In the genomic region with DNA sequence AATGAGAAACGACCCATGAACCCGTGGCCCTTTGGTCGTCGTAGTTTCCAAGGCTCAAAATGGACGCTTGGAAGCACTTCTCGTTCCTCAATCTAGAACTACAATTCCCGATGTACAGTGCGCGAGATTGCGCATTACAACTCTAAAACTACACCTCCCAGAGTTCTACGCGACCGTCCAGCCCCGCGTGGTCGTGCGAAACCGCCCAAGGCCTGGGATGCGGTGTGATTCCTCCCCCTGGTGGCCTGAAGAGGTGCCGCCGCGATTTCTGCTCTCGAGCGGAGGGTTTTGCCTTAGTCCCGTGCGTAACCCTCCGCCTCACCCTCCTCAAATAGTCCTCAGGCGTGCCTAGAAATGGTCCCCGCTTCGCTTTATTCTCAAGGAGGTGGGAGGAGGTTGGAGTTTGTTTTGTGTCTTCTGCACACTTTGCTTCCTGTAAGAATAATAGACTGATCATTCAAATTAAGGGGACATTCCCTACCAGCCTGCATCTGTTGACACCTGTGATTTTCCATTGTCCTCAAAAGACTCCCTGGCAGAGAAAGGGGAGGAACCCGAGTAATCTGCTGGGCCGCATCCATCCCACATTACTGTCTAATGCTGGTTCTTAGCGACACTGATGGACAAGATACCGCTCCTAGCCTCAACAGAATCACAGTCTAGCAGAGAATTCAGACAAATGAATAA, we compare ENCODE assay signal across 1 cellular context.
TF ChIP-seq lines count a peak whose summit lies in the region.

No MANE protein-coding gene starts in this region.

TF ChIP-seq in HepG2, 621 proteins besides CTCF, POLR2A, EP300 and RAD21 (continued from another document and continues in another):
- TF ChIP-seq HNF4G (IDR thresholded peaks at IDR 0.05; ENCODE audit: borderline replicate concordance, low read depth, low read length) (peak; percentile 17; the same call in 1 of the 2 replicates), HNF4G (CRISPR knock-in tag; IDR thresholded peaks at IDR 0.05; ENCODE audit: borderline replicate concordance, low read depth) (peak; percentile 27; the same call in 1 of the 2 replicates), KDM2A (CRISPR knock-in tag; IDR thresholded peaks at IDR 0.05; ENCODE audit: borderline replicate concordance, low read depth) (peak; percentile 99; the same call in 1 of the 2 replicates), ZNF550 (CRISPR knock-in tag; IDR thresholded peaks at IDR 0.05; ENCODE audit: borderline replicate concordance) (no peak), FLYWCH1 (CRISPR knock-in tag; IDR thresholded peaks at IDR 0.05) (no peak), PPARG (CRISPR knock-in tag; conservative IDR thresholded peaks at IDR 0.05) (0 out of 2 replicates have a peak, but pooled peaks have one; percentile 18), ELF1 (CRISPR knock-in tag; IDR thresholded peaks at IDR 0.05) (peak; percentile 90), GABPA (IDR thresholded peaks at IDR 0.05; ENCODE audit: low read depth, low read length) (peak; percentile 57; the same call in 1 of the 2 replicates), GABPA (CRISPR knock-in tag; IDR thresholded peaks at IDR 0.05; ENCODE audit: low read depth) (peak; percentile 96), SYNCRIP (IDR thresholded peaks at IDR 0.05; ENCODE audit: insufficient read depth, low read depth, low read length) (no peak), MED1 (CRISPR knock-in tag; IDR thresholded peaks at IDR 0.05) (peak; percentile 90), NAIF1 (CRISPR knock-in tag; IDR thresholded peaks at IDR 0.05; ENCODE audit: borderline replicate concordance) (peak; percentile 18), KDM6A (CRISPR knock-in tag; IDR thresholded peaks at IDR 0.05; ENCODE audit: low read depth) (0 out of 2 replicates have a peak, but pooled peaks have one; percentile 25), ZNF547 (CRISPR knock-in tag; IDR thresholded peaks at IDR 0.05) (0 out of 2 replicates have a peak, but pooled peaks have one; percentile 56), THAP11 (CRISPR knock-in tag; IDR thresholded peaks at IDR 0.05) (peak; percentile 100), ZNF746 (CRISPR knock-in tag; IDR thresholded peaks at IDR 0.05) (0 out of 2 replicates have a peak, but pooled peaks have one; percentile 32), ZNF546 (CRISPR knock-in tag; conservative IDR thresholded peaks at IDR 0.05) (peak; percentile 89; the same call in 1 of the 2 replicates), SALL1 (CRISPR knock-in tag; IDR thresholded peaks at IDR 0.05) (peak; percentile 87), ZNF749 (CRISPR knock-in tag; IDR thresholded peaks at IDR 0.05; ENCODE audit: borderline replicate concordance) (0 out of 2 replicates have a peak, but pooled peaks have one; percentile 62), TBX3 (IDR thresholded peaks at IDR 0.05; ENCODE audit: borderline replicate concordance) (peak; percentile 83; the same call in 1 of the 2 replicates), HOXA3 (CRISPR knock-in tag; IDR thresholded peaks at IDR 0.05) (peak; percentile 97), POGZ (CRISPR knock-in tag; IDR thresholded peaks at IDR 0.05) (peak; percentile 99), NR1H2 (CRISPR knock-in tag; IDR thresholded peaks at IDR 0.05; ENCODE audit: borderline replicate concordance, low read depth) (peak; percentile 54; the same call in 1 of the 2 replicates), GATAD1 (CRISPR knock-in tag; IDR thresholded peaks at IDR 0.05) (peak; percentile 89), NCOA2 (CRISPR knock-in tag; IDR thresholded peaks at IDR 0.05) (peak; percentile 76), ZNF205 (CRISPR knock-in tag; IDR thresholded peaks at IDR 0.05) (peak; percentile 88; the same call in 1 of the 2 replicates), ZFX (CRISPR knock-in tag; IDR thresholded peaks at IDR 0.05; ENCODE audit: low read depth) (peak; percentile 83), ZNF24 (IDR thresholded peaks at IDR 0.05) (peak; percentile 81; the same call in 1 of the 2 replicates), ZSCAN12 (CRISPR knock-in tag; IDR thresholded peaks at IDR 0.05) (peak; percentile 37; the same call in 1 of the 2 replicates), MAFF (IDR thresholded peaks at IDR 0.05; ENCODE audit: low read depth, low read length) (0 out of 2 replicates have a peak, but pooled peaks have one; percentile 10), ZNF180 (CRISPR knock-in tag; IDR thresholded peaks at IDR 0.05; ENCODE audit: borderline replicate concordance, low read depth) (0 out of 2 replicates have a peak, but pooled peaks have one; percentile 1), ZSCAN30 (CRISPR knock-in tag; IDR thresholded peaks at IDR 0.05) (no peak; the same call in 1 of the 2 replicates), SP1 (IDR thresholded peaks at IDR 0.05) (no peak), SP1 (CRISPR knock-in tag; IDR thresholded peaks at IDR 0.05) (peak; percentile 96), KDM5B (CRISPR knock-in tag; IDR thresholded peaks at IDR 0.05; ENCODE audit: borderline replicate concordance) (peak; percentile 79; the same call in 1 of the 2 replicates), MED8 (CRISPR knock-in tag; IDR thresholded peaks at IDR 0.05; ENCODE audit: insufficient replicate concordance) (peak; percentile 80), KDM4B (CRISPR knock-in tag; IDR thresholded peaks at IDR 0.05) (peak; percentile 95)
- TF ChIP-seq, protein P1, sequence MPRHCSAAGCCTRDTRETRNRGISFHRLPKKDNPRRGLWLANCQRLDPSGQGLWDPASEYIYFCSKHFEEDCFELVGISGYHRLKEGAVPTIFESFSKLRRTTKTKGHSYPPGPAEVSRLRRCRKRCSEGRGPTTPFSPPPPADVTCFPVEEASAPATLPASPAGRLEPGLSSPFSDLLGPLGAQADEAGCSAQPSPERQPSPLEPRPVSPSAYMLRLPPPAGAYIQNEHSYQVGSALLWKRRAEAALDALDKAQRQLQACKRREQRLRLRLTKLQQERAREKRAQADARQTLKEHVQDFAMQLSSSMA (CRISPR knock-in tag; IDR thresholded peaks at IDR 0.05) = 0 out of 2 replicates have a peak, but pooled peaks have one; percentile 54
- TF ChIP-seq, protein P2, sequence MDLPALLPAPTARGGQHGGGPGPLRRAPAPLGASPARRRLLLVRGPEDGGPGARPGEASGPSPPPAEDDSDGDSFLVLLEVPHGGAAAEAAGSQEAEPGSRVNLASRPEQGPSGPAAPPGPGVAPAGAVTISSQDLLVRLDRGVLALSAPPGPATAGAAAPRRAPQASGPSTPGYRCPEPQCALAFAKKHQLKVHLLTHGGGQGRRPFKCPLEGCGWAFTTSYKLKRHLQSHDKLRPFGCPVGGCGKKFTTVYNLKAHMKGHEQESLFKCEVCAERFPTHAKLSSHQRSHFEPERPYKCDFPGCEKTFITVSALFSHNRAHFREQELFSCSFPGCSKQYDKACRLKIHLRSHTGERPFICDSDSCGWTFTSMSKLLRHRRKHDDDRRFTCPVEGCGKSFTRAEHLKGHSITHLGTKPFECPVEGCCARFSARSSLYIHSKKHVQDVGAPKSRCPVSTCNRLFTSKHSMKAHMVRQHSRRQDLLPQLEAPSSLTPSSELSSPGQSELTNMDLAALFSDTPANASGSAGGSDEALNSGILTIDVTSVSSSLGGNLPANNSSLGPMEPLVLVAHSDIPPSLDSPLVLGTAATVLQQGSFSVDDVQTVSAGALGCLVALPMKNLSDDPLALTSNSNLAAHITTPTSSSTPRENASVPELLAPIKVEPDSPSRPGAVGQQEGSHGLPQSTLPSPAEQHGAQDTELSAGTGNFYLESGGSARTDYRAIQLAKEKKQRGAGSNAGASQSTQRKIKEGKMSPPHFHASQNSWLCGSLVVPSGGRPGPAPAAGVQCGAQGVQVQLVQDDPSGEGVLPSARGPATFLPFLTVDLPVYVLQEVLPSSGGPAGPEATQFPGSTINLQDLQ (CRISPR knock-in tag; IDR thresholded peaks at IDR 0.05) = no peak
- TF ChIP-seq, protein P3, sequence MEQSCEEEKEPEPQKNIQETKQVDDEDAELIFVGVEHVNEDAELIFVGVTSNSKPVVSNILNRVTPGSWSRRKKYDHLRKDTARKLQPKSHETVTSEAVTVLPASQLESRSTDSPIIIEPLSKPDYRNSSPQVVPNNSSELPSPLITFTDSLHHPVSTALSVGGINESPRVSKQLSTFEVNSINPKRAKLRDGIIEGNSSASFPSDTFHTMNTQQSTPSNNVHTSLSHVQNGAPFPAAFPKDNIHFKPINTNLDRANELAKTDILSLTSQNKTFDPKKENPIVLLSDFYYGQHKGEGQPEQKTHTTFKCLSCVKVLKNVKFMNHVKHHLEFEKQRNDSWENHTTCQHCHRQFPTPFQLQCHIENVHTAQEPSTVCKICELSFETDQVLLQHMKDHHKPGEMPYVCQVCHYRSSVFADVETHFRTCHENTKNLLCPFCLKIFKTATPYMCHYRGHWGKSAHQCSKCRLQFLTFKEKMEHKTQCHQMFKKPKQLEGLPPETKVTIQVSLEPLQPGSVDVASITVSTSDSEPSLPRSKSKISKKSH (CRISPR knock-in tag; IDR thresholded peaks at IDR 0.05; ENCODE audit: borderline replicate concordance) = 0 out of 2 replicates have a peak, but pooled peaks have one; percentile 43
- TF ChIP-seq, protein P4, sequence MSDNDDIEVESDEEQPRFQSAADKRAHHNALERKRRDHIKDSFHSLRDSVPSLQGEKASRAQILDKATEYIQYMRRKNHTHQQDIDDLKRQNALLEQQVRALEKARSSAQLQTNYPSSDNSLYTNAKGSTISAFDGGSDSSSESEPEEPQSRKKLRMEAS (IDR thresholded peaks at IDR 0.05) = peak; percentile 95
- TF ChIP-seq, protein P5, sequence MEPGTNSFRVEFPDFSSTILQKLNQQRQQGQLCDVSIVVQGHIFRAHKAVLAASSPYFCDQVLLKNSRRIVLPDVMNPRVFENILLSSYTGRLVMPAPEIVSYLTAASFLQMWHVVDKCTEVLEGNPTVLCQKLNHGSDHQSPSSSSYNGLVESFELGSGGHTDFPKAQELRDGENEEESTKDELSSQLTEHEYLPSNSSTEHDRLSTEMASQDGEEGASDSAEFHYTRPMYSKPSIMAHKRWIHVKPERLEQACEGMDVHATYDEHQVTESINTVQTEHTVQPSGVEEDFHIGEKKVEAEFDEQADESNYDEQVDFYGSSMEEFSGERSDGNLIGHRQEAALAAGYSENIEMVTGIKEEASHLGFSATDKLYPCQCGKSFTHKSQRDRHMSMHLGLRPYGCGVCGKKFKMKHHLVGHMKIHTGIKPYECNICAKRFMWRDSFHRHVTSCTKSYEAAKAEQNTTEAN (CRISPR knock-in tag; conservative IDR thresholded peaks at IDR 0.05) = 0 out of 2 replicates have a peak, but pooled peaks have one; percentile 17
- TF ChIP-seq, protein P6, sequence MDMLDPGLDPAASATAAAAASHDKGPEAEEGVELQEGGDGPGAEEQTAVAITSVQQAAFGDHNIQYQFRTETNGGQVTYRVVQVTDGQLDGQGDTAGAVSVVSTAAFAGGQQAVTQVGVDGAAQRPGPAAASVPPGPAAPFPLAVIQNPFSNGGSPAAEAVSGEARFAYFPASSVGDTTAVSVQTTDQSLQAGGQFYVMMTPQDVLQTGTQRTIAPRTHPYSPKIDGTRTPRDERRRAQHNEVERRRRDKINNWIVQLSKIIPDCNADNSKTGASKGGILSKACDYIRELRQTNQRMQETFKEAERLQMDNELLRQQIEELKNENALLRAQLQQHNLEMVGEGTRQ (IDR thresholded peaks at IDR 0.05; ENCODE audit: low read depth, low read length) = peak; percentile 23; the same call in 1 of the 2 replicates
- TF ChIP-seq, protein P6 (CRISPR knock-in tag; IDR thresholded peaks at IDR 0.05; ENCODE audit: borderline replicate concordance) = peak; percentile 63; the same call in 1 of the 2 replicates
- TF ChIP-seq, protein P7, sequence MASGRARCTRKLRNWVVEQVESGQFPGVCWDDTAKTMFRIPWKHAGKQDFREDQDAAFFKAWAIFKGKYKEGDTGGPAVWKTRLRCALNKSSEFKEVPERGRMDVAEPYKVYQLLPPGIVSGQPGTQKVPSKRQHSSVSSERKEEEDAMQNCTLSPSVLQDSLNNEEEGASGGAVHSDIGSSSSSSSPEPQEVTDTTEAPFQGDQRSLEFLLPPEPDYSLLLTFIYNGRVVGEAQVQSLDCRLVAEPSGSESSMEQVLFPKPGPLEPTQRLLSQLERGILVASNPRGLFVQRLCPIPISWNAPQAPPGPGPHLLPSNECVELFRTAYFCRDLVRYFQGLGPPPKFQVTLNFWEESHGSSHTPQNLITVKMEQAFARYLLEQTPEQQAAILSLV (CRISPR knock-in tag; IDR thresholded peaks at IDR 0.05; ENCODE audit: borderline replicate concordance) = peak; percentile 91; the same call in 1 of the 2 replicates
- TF ChIP-seq, protein P8, sequence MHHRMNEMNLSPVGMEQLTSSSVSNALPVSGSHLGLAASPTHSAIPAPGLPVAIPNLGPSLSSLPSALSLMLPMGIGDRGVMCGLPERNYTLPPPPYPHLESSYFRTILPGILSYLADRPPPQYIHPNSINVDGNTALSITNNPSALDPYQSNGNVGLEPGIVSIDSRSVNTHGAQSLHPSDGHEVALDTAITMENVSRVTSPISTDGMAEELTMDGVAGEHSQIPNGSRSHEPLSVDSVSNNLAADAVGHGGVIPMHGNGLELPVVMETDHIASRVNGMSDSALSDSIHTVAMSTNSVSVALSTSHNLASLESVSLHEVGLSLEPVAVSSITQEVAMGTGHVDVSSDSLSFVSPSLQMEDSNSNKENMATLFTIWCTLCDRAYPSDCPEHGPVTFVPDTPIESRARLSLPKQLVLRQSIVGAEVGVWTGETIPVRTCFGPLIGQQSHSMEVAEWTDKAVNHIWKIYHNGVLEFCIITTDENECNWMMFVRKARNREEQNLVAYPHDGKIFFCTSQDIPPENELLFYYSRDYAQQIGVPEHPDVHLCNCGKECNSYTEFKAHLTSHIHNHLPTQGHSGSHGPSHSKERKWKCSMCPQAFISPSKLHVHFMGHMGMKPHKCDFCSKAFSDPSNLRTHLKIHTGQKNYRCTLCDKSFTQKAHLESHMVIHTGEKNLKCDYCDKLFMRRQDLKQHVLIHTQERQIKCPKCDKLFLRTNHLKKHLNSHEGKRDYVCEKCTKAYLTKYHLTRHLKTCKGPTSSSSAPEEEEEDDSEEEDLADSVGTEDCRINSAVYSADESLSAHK (CRISPR knock-in tag; IDR thresholded peaks at IDR 0.05; ENCODE audit: borderline replicate concordance) = 0 out of 2 replicates have a peak, but pooled peaks have one; percentile 66
